ENCODE assay signal across 2 cellular contexts in genomic region chr4:101210331-101210730, GRCh38.
TF ChIP-seq lines count a peak whose summit lies in the region.

No MANE protein-coding gene starts in this region.

TF ChIP-seq in A549, 52 proteins besides CTCF, POLR2A, EP300 and RAD21 (continued from another document):
- TF ChIP-seq RFX5 (IDR thresholded peaks at IDR 0.05) = no peak
- no peak for TF ChIP-seq ZSCAN20 (CRISPR knock-in tag; IDR thresholded peaks at IDR 0.05)
TF ChIP-seq in A549: peak in this region for 0.

TF ChIP-seq in GM23338, 12 proteins besides CTCF, POLR2A, EP300 and RAD21 (continued from another document):
- no peak for TF ChIP-seq ZNF462 (CRISPR knock-in tag; IDR thresholded peaks at IDR 0.05)
